Comparison of ENCODE assay signal across 8 cellular contexts in genomic region chr11:72814831-72815618, GRCh38. TPM values are rescaled to one million over a fixed set of nuclear protein-coding genes. Genes with fewer than 3 reads are reported as not detected.
A peak's percentile ranks its signal among the peaks of the same experiment; 100 is the strongest.
DNase-seq lines count a peak whose midpoint lies in the region; ATAC-seq and TF ChIP-seq lines count a peak whose summit lies in the region.

No MANE protein-coding gene starts in this region.

- peaks cover 33% of the 10 kb centered on the region for H3K4me1 Mint-ChIP-seq in activated CD4-positive, alpha-beta memory T cell treated with anti-CD3 and anti-CD28 coated beads for 36 hours (ENCODE audit: low read depth)
- H3K4me1 Mint-ChIP-seq in nephron progenitor cell, result peaks cover 41% of the 10 kb centered on the region

- intact Hi-C loops in activated CD4-positive, alpha-beta memory T cell treated with anti-CD3 and anti-CD28 coated beads for 36 hours (cut with micrococcal nuclease), result loop anchor here (1.0 kb wide), 3 partner anchors 7 to 93 kb away; no protein-coding TSS in a partner anchor
- intact Hi-C loops in esophagus squamous epithelium (cut with DNase I), result no loop called here
- intact Hi-C loops in vagina (cut with DNase I), result no loop called here

- DNase-seq in NCI-H345 treated with DMSO at 0.1 percent for 48 hours (lab: John Stamatoyannopoulos, UW; ENCODE audit: unreplicated experiment), result peak; percentile 54
- DNase-seq in activated CD4-positive, alpha-beta memory T cell treated with anti-CD3 and anti-CD28 coated beads for 36 hours, result peak; percentile 78
- no peak for DNase-seq in esophagus squamous epithelium (lab: John Stamatoyannopoulos, UW)
- DNase-seq in nephron progenitor cell, result no peak
- DNase-seq in vagina (ENCODE audit: extremely low spot score in 2 of 2), result peak; percentile 91 to 96

- no peaks in the 10 kb centered on the region for H3K9me3 Mint-ChIP-seq in activated CD4-positive, alpha-beta memory T cell treated with anti-CD3 and anti-CD28 coated beads for 36 hours
- no peaks in the 10 kb centered on the region for H3K9me3 Mint-ChIP-seq in nephron progenitor cell

- ATAC-seq in GM18867 (IDR thresholded peaks at IDR 0.05; ENCODE audit: unreplicated experiment), result peak; percentile 24
- ATAC-seq in HG03108 (IDR thresholded peaks at IDR 0.05; ENCODE audit: unreplicated experiment), result peak; percentile 25

- H3K27ac ChIP-seq in C4-2B (peak overlapping the region; percentile 91), esophagus squamous epithelium (peak overlapping the region; percentile 93 to 99 (median 96)), vagina (peak overlapping the region; percentile 95)

- TF ChIP-seq CTCF in C4-2B (conservative IDR thresholded peaks at IDR 0.05) (no peak), esophagus squamous epithelium (IDR thresholded peaks at IDR 0.05) (peak in 1 of 6 experiments; percentile 7), nephron progenitor cell (IDR thresholded peaks at IDR 0.05) (no peak), vagina (IDR thresholded peaks at IDR 0.05) (no peak)

- H3K27me3 Mint-ChIP-seq in activated CD4-positive, alpha-beta memory T cell treated with anti-CD3 and anti-CD28 coated beads for 36 hours, result no peaks in the 10 kb centered on the region
- H3K27me3 Mint-ChIP-seq in nephron progenitor cell (ENCODE audit: low read depth, poor library complexity), result peaks cover 16% of the 10 kb centered on the region

- peaks cover 46% of the 10 kb centered on the region for H3K36me3 Mint-ChIP-seq in activated CD4-positive, alpha-beta memory T cell treated with anti-CD3 and anti-CD28 coated beads for 36 hours
- peaks cover 20% of the 10 kb centered on the region for H3K36me3 Mint-ChIP-seq in nephron progenitor cell (ENCODE audit: low read depth)

- H3K27me3 ChIP-seq in esophagus squamous epithelium, result no peaks in the 10 kb centered on the region
- no peaks in the 10 kb centered on the region for H3K27me3 ChIP-seq in vagina

- H3K4me3 Mint-ChIP-seq in activated CD4-positive, alpha-beta memory T cell treated with anti-CD3 and anti-CD28 coated beads for 36 hours, result peak overlapping the region; percentile 98
- peak overlapping the region; percentile 95 for H3K4me3 Mint-ChIP-seq in nephron progenitor cell

- H3K9me3 ChIP-seq in esophagus squamous epithelium (no peaks in the 10 kb centered on the region), vagina (no peaks in the 10 kb centered on the region)

- TF ChIP-seq POLR2A in esophagus squamous epithelium (IDR thresholded peaks at IDR 0.05) (no peak), vagina (IDR thresholded peaks at IDR 0.05) (no peak)

- WGBS in esophagus squamous epithelium, 2 donors, result 13 to 43% methylated on average over 2 to 10 of the region's 27 CpGs

- POLR2A ChIA-PET in activated CD4-positive, alpha-beta memory T cell treated with anti-CD3 and anti-CD28 coated beads for 36 hours (lab: Charles Lee), result interaction anchor here (0.7 to 3.2 kb wide), 3 partner anchors 22 to 93 kb away, joined by 4 to 19 read pairs (median 8); partner anchors contain the start of gene STARD10

- CTCF ChIA-PET in activated CD4-positive, alpha-beta memory T cell treated with anti-CD3 and anti-CD28 coated beads for 36 hours (lab: Charles Lee), result interaction anchor here (1.1 to 5.4 kb wide), 5 partner anchors 10 to 327 kb away, joined by 3 to 63 read pairs (median 6); partner anchors contain the start of genes FCHSD2 and STARD10

- H3K36me3 ChIP-seq in esophagus squamous epithelium (peaks cover 0 to 50% (median 8%) of the 10 kb centered on the region in 3 donors), vagina (peaks cover 0 to 22% of the 10 kb centered on the region in 2 donors)

- peak overlapping the region; percentile 98 for H3K27ac Mint-ChIP-seq in activated CD4-positive, alpha-beta memory T cell treated with anti-CD3 and anti-CD28 coated beads for 36 hours
- peak overlapping the region; percentile 97 for H3K27ac Mint-ChIP-seq in nephron progenitor cell

- H3K4me3 ChIP-seq in esophagus squamous epithelium (peak overlapping the region; percentile 84 to 91 (median 88)), vagina (peak overlapping the region; percentile 81 to 95)

- H3K4me1 ChIP-seq in esophagus squamous epithelium (peaks cover 27 to 63% (median 36%) of the 10 kb centered on the region in 3 donors), vagina (peaks cover 43% of the 10 kb centered on the region)

RNA-seq across cellular contexts. Expression of gene ATG16L2, which starts 0.8 kb away (rescaled TPM):
- total RNA-seq in activated CD4-positive, alpha-beta memory T cell treated with anti-CD3 and anti-CD28 coated beads for 36 hours, result 10 to 100 TPM; 79.7 to 91.1 TPM
- total RNA-seq in esophagus squamous epithelium (10 to 100 TPM; 21.7 to 46.5 (median 26.4) TPM), vagina (32.2 TPM)

RNA-seq across cellular contexts. Expression of gene STARD10, which starts 21.2 kb away (rescaled TPM):
- 10 to 100 TPM; 14.8 to 16.8 TPM for total RNA-seq in activated CD4-positive, alpha-beta memory T cell treated with anti-CD3 and anti-CD28 coated beads for 36 hours
- 10 to 100 TPM; 42.2 to 83.1 (median 49.4) TPM for total RNA-seq in esophagus squamous epithelium
- total RNA-seq in vagina, result 75.9 TPM

Comparison
In these comparisons a context has a peak if more than half of its experiments do, and no peak if none do; other contexts are left out.
1. DNase-seq: peak in NCI-H345 treated with DMSO at 0.1 percent for 48 hours (single experiment), activated CD4-positive, alpha-beta memory T cell treated with anti-CD3 and anti-CD28 coated beads for 36 hours (single experiment) and vagina (2 of 2); none in esophagus squamous epithelium (single experiment) and nephron progenitor cell (single experiment).
2. Peak in every context shown above with its lines, with median percentiles within 50 percentile points of each other: H3K27ac ChIP-seq.